ENCODE assay signal across 10 cellular contexts in the genomic region with DNA sequence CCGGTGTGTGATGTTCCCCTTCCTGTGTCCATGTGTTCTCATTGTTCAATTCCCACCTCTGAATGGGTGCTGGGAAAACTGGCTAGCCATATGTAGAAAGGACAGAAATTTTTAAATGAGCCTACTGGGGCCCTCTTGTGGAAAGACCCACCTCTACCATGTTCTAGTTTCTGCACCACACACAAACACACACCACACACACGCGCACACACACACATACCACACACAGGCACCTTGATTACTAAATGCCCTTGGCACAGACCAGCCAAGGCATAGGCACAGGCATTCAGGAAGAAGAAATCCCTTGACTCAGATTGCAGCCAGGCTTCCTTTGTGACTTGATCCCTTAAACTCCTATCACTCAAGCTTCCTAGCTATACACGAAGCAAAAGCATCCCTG.
DNase-seq lines count a peak whose midpoint lies in the region; ATAC-seq, FAIRE-seq and TF ChIP-seq lines count a peak whose summit lies in the region.
"Had no signal": no experiment of that assay in that cellular context is flagged by ENCODE, and none has a peak within 500 bp of the region (broad histone marks: within the 10 kb centered on the region; RNA-seq: fewer than 3 reads in every experiment).

No MANE protein-coding gene starts in this region.

- H3K4ac ChIP-seq in H9 (ENCODE audit: low read depth, low read length), result no peak overlapping the region

- H3K79me2 ChIP-seq in H9 (ENCODE audit: insufficient read depth, low read length), result no peaks in the 10 kb centered on the region

- no peak overlapping the region for H4K5ac ChIP-seq in H9 (ENCODE audit: insufficient read length, low read depth, low read length)

- H2AK5ac ChIP-seq in H9 (ENCODE audit: insufficient read length, low read length), result no peak overlapping the region

- H3K36me3 Mint-ChIP-seq in H9 (ENCODE audit: insufficient read depth in 1 of 3, low read depth in 3 of 3), result no peaks in the 10 kb centered on the region

- H3K18ac ChIP-seq in H9 (ENCODE audit: insufficient read length, low read depth, low read length), result no peak overlapping the region

- in situ Hi-C loops in ACHN (cut with HindIII; ENCODE audit: low pct_ligation_motif_present, low pct_unique_long_range_greater_than_20kb, low sequenced_read_pairs), result no loop called here

- H3K14ac ChIP-seq in H9 (ENCODE audit: insufficient read depth, low read length), result no peak overlapping the region

- no peak overlapping the region for H3T11ph ChIP-seq in H9 (ENCODE audit: low read length)

- TF ChIP-seq POLR2A in heart left ventricle (IDR thresholded peaks at IDR 0.05) (no peak), H54 (IDR thresholded peaks at IDR 0.05; ENCODE audit: low read depth, low read length) (no peak)

- H3K4me1 Mint-ChIP-seq in H9, result peaks cover 10 to 11% of the 10 kb centered on the region in 2 experiments

- no peaks in the 10 kb centered on the region for H4K20me1 ChIP-seq in H9 (ENCODE audit: control insufficient read depth, insufficient read depth, insufficient read length)

- no peak overlapping the region for H4K8ac ChIP-seq in H9 (replicated peaks; ENCODE audit: insufficient read length, low read depth, low read length)

- peak; percentile 11 to 47 (median 22) for ATAC-seq in heart left ventricle

- H3K27ac ChIP-seq in H9 (ENCODE audit: insufficient read length, low read depth, low read length) (no peak overlapping the region), heart left ventricle (peak overlapping the region in 4 of 12 donors; percentile 70 to 77 (median 72))

- peak; percentile 52 for TF ChIP-seq CTCF in H9 (conservative IDR thresholded peaks at IDR 0.05)
- peak in 7 of 12 donors; percentile 12 to 39 (median 26) for TF ChIP-seq CTCF in heart left ventricle (IDR thresholded peaks at IDR 0.05)

- H3K4me2 ChIP-seq in H9 (ENCODE audit: insufficient read depth, insufficient read length, low read length), result no peak overlapping the region

- DNase-seq in ACHN (peak; percentile 25), H9 (no peak), SHP77 (lab: John Stamatoyannopoulos, UW) (peak; percentile 68 to 77), heart left ventricle (no peak), GM19238 (ENCODE audit: insufficient read length, low spot score) (no peak), H54 (ENCODE audit: insufficient read length, low spot score) (no peak)
- no peak for DNase-seq in stimulated activated CD8-positive, alpha-beta memory T cell treated with anti-CD3 and anti-CD28 coated beads, Interleukin-4, amount 100 ng/mL, for 48 hours
- no peak for DNase-seq in stimulated activated CD4-positive, alpha-beta T cell treated with anti-CD3 and anti-CD28 coated beads, Interleukin-2, amount 100 ng/mL, for 24 hours
- DNase-seq: activated B cell treated with CpG ODN at 0.5 μM for 24 hours had no signal

- no peak for FAIRE-seq in H54 (lab: Jason Lieb, UNC)
- FAIRE-seq: GM18507 had no signal

- no peaks in the 10 kb centered on the region for H3K79me1 ChIP-seq in H9 (ENCODE audit: insufficient read depth, low read depth, low read length, poor library complexity, severe bottlenecking)

- H2BK15ac ChIP-seq in H9 (ENCODE audit: low read depth, low read length), result no peak overlapping the region

- H3K4me1 ChIP-seq in H9 (ENCODE audit: insufficient read depth, low read length), result no peaks in the 10 kb centered on the region
- peaks cover 17 to 67% (median 55%) of the 10 kb centered on the region in 12 donors for H3K4me1 ChIP-seq in heart left ventricle

- H3K9ac ChIP-seq in H9 (ENCODE audit: extremely low read depth, insufficient read length, low read length), result no peak overlapping the region

- H3K56ac ChIP-seq in H9 (ENCODE audit: insufficient read length, low read depth, low read length), result no peak overlapping the region

- H2AFZ ChIP-seq in H9 (ENCODE audit: low read length), result no peak overlapping the region

- no peaks in the 10 kb centered on the region for H3K9me3 ChIP-seq in H9 (ENCODE audit: control insufficient read depth, low read depth, low read length)
- H3K9me3 ChIP-seq in heart left ventricle, result no peaks in the 10 kb centered on the region

- H3K23me2 ChIP-seq in H9 (ENCODE audit: insufficient read length, low read depth, low read length, poor library complexity, severe bottlenecking), result no peaks in the 10 kb centered on the region

- H2BK20ac ChIP-seq in H9 (ENCODE audit: low read depth, low read length, poor library complexity, severe bottlenecking), result no peak overlapping the region

- no peak overlapping the region for H2BK120ac ChIP-seq in H9 (ENCODE audit: low read depth, low read length, poor library complexity, severe bottlenecking)

- no CpG with 5 or more reads among the region's 4 CpGs for WGBS in H9 (ENCODE audit: extremely low coverage, insufficient read length, low lambda C conversion rate)
- 44 to 50% (median 48%) methylated on average over 4 of the region's 4 CpGs for whole genome bisulfite sequencing in heart left ventricle, 4 donors

- H2BK12ac ChIP-seq in H9 (ENCODE audit: insufficient read length, low read depth, low read length), result no peak overlapping the region

- H3K4me3 Mint-ChIP-seq in H9, result no peak overlapping the region
- H3K4me3 Mint-ChIP-seq: activated B cell treated with CpG ODN at 0.5 μM for 24 hours had no signal

- no peaks in the 10 kb centered on the region for H3K9me3 Mint-ChIP-seq in H9
- H3K9me3 Mint-ChIP-seq: activated B cell treated with CpG ODN at 0.5 μM for 24 hours had no signal

- H3K27ac Mint-ChIP-seq in H9, result no peak overlapping the region
- H3K27ac Mint-ChIP-seq: activated B cell treated with CpG ODN at 0.5 μM for 24 hours had no signal

- no peak overlapping the region for H3K4me3 ChIP-seq in heart left ventricle

- H3K27me3 Mint-ChIP-seq in H9 (ENCODE audit: low read depth), result no peaks in the 10 kb centered on the region
- H3K27me3 Mint-ChIP-seq: activated B cell treated with CpG ODN at 0.5 μM for 24 hours had no signal

- intact Hi-C loops in heart left ventricle (cut with DNase I), result loop anchor here in 1 of 10 donors (10.0 kb wide), 1 partner anchor 57 kb away; the partner anchor contains the start of gene SIL1

- no peak overlapping the region for H3K23ac ChIP-seq in H9 (ENCODE audit: insufficient read length, low read depth, low read length)

- no peak overlapping the region for H4K91ac ChIP-seq in H9 (ENCODE audit: insufficient read length, low read depth, low read length)

- no peak overlapping the region for H2BK5ac ChIP-seq in H9 (ENCODE audit: insufficient read length, low read length)

- H3K36me3 ChIP-seq in heart left ventricle, result no peaks in the 10 kb centered on the region

- H3K27me3 ChIP-seq in H9 (ENCODE audit: insufficient read depth, low read length), result no peaks in the 10 kb centered on the region
- no peaks in the 10 kb centered on the region for H3K27me3 ChIP-seq in heart left ventricle

Comparison
In these comparisons a context has a peak if more than half of its experiments do, and no peak if none do; other contexts are left out.
1. DNase-seq: peak in ACHN (single experiment) and SHP77 (2 of 2); none in H9 (single experiment), heart left ventricle (0 of 5), GM19238 (single experiment), stimulated activated CD8-positive, alpha-beta memory T cell treated with anti-CD3 and anti-CD28 coated beads, Interleukin-4, amount 100 ng/mL, for 48 hours (single experiment), H54 (single experiment) and stimulated activated CD4-positive, alpha-beta T cell treated with anti-CD3 and anti-CD28 coated beads, Interleukin-2, amount 100 ng/mL, for 24 hours (0 of 2).